31 cellular contexts compared by ENCODE assay signal in genomic region chr12:99713946-99714520, GRCh38.
"Had no signal": no experiment of that assay in that cellular context is flagged by ENCODE, and none has a peak within 500 bp of the region (broad histone marks: within the 10 kb centered on the region; RNA-seq: fewer than 3 reads in every experiment).

No MANE protein-coding gene starts in this region.

- H3K4me1 ChIP-seq: adrenal gland, body of pancreas, breast epithelium had no signal

- H3K9me3 ChIP-seq: adrenal gland, body of pancreas had no signal

- DNase-seq: activated B cell treated with CpG ODN at 0.5 μM for 24 hours; activated CD4-positive, alpha-beta memory T cell treated with anti-CD3 and anti-CD28 coated beads for 36 hours; activated CD4-positive, alpha-beta T cell treated with anti-CD3 and anti-CD28 coated beads for 4 hours; activated CD4-positive, alpha-beta T cell treated with anti-CD3 and anti-CD28 coated beads, Interleukin-2, amount 10 ng/mL, durations not matched to agents 24 days and 14 days; activated CD4-positive, alpha-beta T cell treated with anti-CD3 and anti-CD28 coated beads, Interleukin-2, amount 50 U/mL, for 1 hour; activated CD4-positive, alpha-beta T cell treated with anti-CD3 and anti-CD28 coated beads, Interleukin-2, amount 50 U/mL, for 4 hours; activated CD4-positive, CD25-positive, alpha-beta regulatory T cell treated with anti-CD3 and anti-CD28 coated beads, Interleukin-2, amount 50 U/mL, for 72 hours; activated CD8-positive, alpha-beta memory T cell treated with anti-CD3 and anti-CD28 coated beads, Interleukin-2, amount 50 U/mL, for 4 hours; activated CD8-positive, alpha-beta T cell treated with anti-CD3 and anti-CD28 coated beads for 36 hours; activated effector memory CD4-positive, alpha-beta T cell treated with anti-CD3 and anti-CD28 coated beads, Interleukin-2, amount 50 U/mL, for 16 hours; activated gamma-delta T cell treated with Interleukin-2 at 50 U/mL for 16 hours; activated naive CD4-positive, alpha-beta T cell; activated naive CD4-positive, alpha-beta T cell treated with anti-CD3 and anti-CD28 coated beads for 36 hours; activated naive CD4-positive, alpha-beta T cell treated with anti-CD3 and anti-CD28 coated beads, Interleukin-2, amount 50 U/mL, for 16 hours; activated naive CD8-positive, alpha-beta T cell treated with anti-CD3 and anti-CD28 coated beads for 36 hours; activated T-cell treated with anti-CD3 and anti-CD28 coated beads for 4 hours; activated T-cell treated with anti-CD3 and anti-CD28 coated beads, Interleukin-2, amount 50 U/mL, for 1 hour; activated T-cell treated with anti-CD3 and anti-CD28 coated beads, Interleukin-2, amount 50 U/mL, for 4 hours; activated T-cell treated with anti-CD3 and anti-CD28 coated beads, Interleukin-2, amount 50 U/mL, for 72 hours; adrenal gland; amniotic stem cell; aorta; body of pancreas; brain microvascular endothelial cell; central memory CD4-positive, alpha-beta T cell; T-helper 2 cell; T-helper 9 cell had no signal

- H3K36me3 ChIP-seq: adrenal gland, brain microvascular endothelial cell, breast epithelium had no signal

- H3K4me3 ChIP-seq: adrenal gland, body of pancreas, breast epithelium had no signal

- H3K27me3 ChIP-seq: adrenal gland, body of pancreas, brain microvascular endothelial cell, breast epithelium had no signal

- H3K27ac ChIP-seq: adrenal gland, body of pancreas, brain microvascular endothelial cell, breast epithelium, VCaP had no signal

- ATAC-seq: activated CD8-positive, alpha-beta T cell treated with anti-CD3 and anti-CD28 coated beads for 36 hours; activated naive CD4-positive, alpha-beta T cell treated with anti-CD3 and anti-CD28 coated beads, Interleukin-2, amount 50 U/mL, for 72 hours; activated T-cell treated with anti-CD3 and anti-CD28 coated beads, Interleukin-2, amount 50 U/mL, for 4 hours; activated T-cell treated with anti-CD3 and anti-CD28 coated beads, Interleukin-2, amount 50 U/mL, for 72 hours; activated T-helper 17 cell treated with anti-CD3 and anti-CD28 coated beads, Interleukin-2, amount 50 U/mL, for 72 hours; body of pancreas had no signal
